ENCODE assay signal across 8 cellular contexts in genomic region chrX:38560776-38561125, GRCh38. TPM values are rescaled to one million over a fixed set of nuclear protein-coding genes. Genes with fewer than 3 reads are reported as not detected.
DNase-seq lines count a peak whose midpoint lies in the region; ATAC-seq and TF ChIP-seq lines count a peak whose summit lies in the region.

No MANE protein-coding gene starts in this region.

- H3K27me3 ChIP-seq in right atrium auricular region (no peaks in the 10 kb centered on the region), aorta (ENCODE audit: control insufficient read depth in 1 of 2, insufficient read depth in 2 of 2, low read length in 1 of 2) (no peaks in the 10 kb centered on the region)

- 23 to 40% methylated on average over 1 to 2 of the region's 9 CpGs for WGBS in mesodermal cell (ENCODE audit: insufficient coverage in 2 of 2), 2 experiments
- WGBS in aorta, 2 donors, result 53 to 56% methylated on average over 9 of the region's 9 CpGs

- intact Hi-C loops in cardiac septum (cut with DNase I) (no loop called here), aorta (cut with DNase I) (no loop called here)

- in situ Hi-C loops in astrocyte of the spinal cord (cut with HindIII; ENCODE audit: low sequenced_read_pairs), result no loop called here

- H3K4me3 ChIP-seq in right atrium auricular region (peak overlapping the region; percentile 31 to 57), astrocyte of the spinal cord (ENCODE audit: low read depth, low read length) (peak overlapping the region; percentile 40), mesodermal cell (ENCODE audit: extremely low read depth, insufficient read depth, low read length, poor library complexity, severe bottlenecking) (peak overlapping the region; percentile 34), aorta (ENCODE audit: low read length in 2 of 2) (peak overlapping the region; percentile 25 to 28)

- no peaks in the 10 kb centered on the region for H3K36me3 ChIP-seq in right atrium auricular region
- H3K36me3 ChIP-seq in mesodermal cell (ENCODE audit: control insufficient read depth, insufficient read depth, low read length), result no peaks in the 10 kb centered on the region
- no peaks in the 10 kb centered on the region for H3K36me3 ChIP-seq in aorta (ENCODE audit: control insufficient read depth in 1 of 2, insufficient read depth in 2 of 2, low read length in 1 of 2)

- no peak for TF ChIP-seq CTCF in right atrium auricular region (IDR thresholded peaks at IDR 0.05)
- TF ChIP-seq CTCF in astrocyte of the spinal cord (IDR thresholded peaks at IDR 0.05; ENCODE audit: low read depth, low read length), result no peak

- ATAC-seq in aorta (ENCODE audit: low FRiP score), result no peak
- ATAC-seq in HG03095 (IDR thresholded peaks at IDR 0.05; ENCODE audit: unreplicated experiment), result no peak

- no peaks in the 10 kb centered on the region for H3K4me1 ChIP-seq in right atrium auricular region
- H3K4me1 ChIP-seq in mesodermal cell (ENCODE audit: control insufficient read depth, insufficient read depth, low read length, poor library complexity, severe bottlenecking), result no peaks in the 10 kb centered on the region
- H3K4me1 ChIP-seq in aorta (ENCODE audit: control insufficient read depth in 1 of 2, insufficient read depth in 2 of 2, low read length in 2 of 2), result no peaks in the 10 kb centered on the region

- H3K27ac ChIP-seq in right atrium auricular region (peak overlapping the region; percentile 19 to 55), mesodermal cell (ENCODE audit: low read depth, low read length, severe bottlenecking) (no peak overlapping the region), aorta (ENCODE audit: low read depth in 1 of 2, low read length in 2 of 2) (no peak overlapping the region)

- no peak for DNase-seq in right atrium auricular region (ENCODE audit: low spot score)
- DNase-seq in cardiac septum (ENCODE audit: low spot score), result no peak
- DNase-seq in astrocyte of the spinal cord (ENCODE audit: low read depth, low spot score), result no peak
- DNase-seq in aorta, result peak in 1 of 2 donors; percentile 38
- no peak for DNase-seq in islet precursor cell
- DNase-seq in NCI-H82 treated with DMSO at 0.1 percent for 48 hours (lab: John Stamatoyannopoulos, UW; ENCODE audit: unreplicated experiment), result no peak

- H3K9me3 ChIP-seq in right atrium auricular region, result no peaks in the 10 kb centered on the region
- H3K9me3 ChIP-seq in mesodermal cell (ENCODE audit: control insufficient read depth, low read length), result no peaks in the 10 kb centered on the region
- H3K9me3 ChIP-seq in aorta (ENCODE audit: control insufficient read depth, low read length), result no peaks in the 10 kb centered on the region

RNA-seq across cellular contexts. Expression of gene TSPAN7, which starts 0.6 kb away (rescaled TPM):
- total RNA-seq in right atrium auricular region (100 to 1,000 TPM; 100 to 134 TPM), cardiac septum (13.0 TPM), aorta (10 to 100 TPM; 35.2 to 71.1 TPM)
- polyA plus RNA-seq in mesodermal cell (2013, experiment 1 of 2), result 36.8 TPM
- 25.4 TPM for polyA plus RNA-seq in mesodermal cell (2013, experiment 2 of 2)
- polyA plus RNA-seq in aorta, result 10 to 100 TPM in 1 of 2 donors, 1 to 10 TPM in 1; 6.2 to 12.1 TPM

Comparison
In these comparisons a context has a peak if more than half of its experiments do, and no peak if none do; other contexts are left out.
1. H3K27ac ChIP-seq: peak in right atrium auricular region (2 of 2); none in mesodermal cell (single experiment) and aorta (0 of 2).
2. Peak in every context shown above with its lines, with median percentiles within 50 percentile points of each other: H3K4me3 ChIP-seq.